1 cellular context compared by ENCODE assay signal in genomic region chr6:20657274-20657800, GRCh38.
TF ChIP-seq lines count a peak whose summit lies in the region.

No MANE protein-coding gene starts in this region.

TF ChIP-seq in K562, 482 proteins besides CTCF, POLR2A, EP300 and RAD21 (continued from another document):
- TF ChIP-seq CBX1 (IDR thresholded peaks at IDR 0.05; ENCODE audit: low read depth) (no peak), PBX2 (CRISPR knock-in tag; IDR thresholded peaks at IDR 0.05; ENCODE audit: low read depth) (no peak), PBX2 (tag; conservative IDR thresholded peaks at IDR 0.05; ENCODE audit: low read depth) (peak; percentile 25; the same call in 1 of the 2 replicates), ZNF143 (CRISPR knock-in tag; IDR thresholded peaks at IDR 0.05) (no peak), MAFG (tag; conservative IDR thresholded peaks at IDR 0.05) (no peak), PURB (CRISPR knock-in tag; IDR thresholded peaks at IDR 0.05; ENCODE audit: low read depth) (no peak), POLR2AphosphoS2 (IDR thresholded peaks at IDR 0.05; ENCODE audit: low read length) (no peak), CEBPG (CRISPR knock-in tag; IDR thresholded peaks at IDR 0.05) (no peak), CEBPG (tag; conservative IDR thresholded peaks at IDR 0.05 in 1 of 2, IDR thresholded peaks at IDR 0.05 in 1 of 2) (peak; percentile 39 to 72; a peak in 2 of 4 replicates), ZNF324 (CRISPR knock-in tag; IDR thresholded peaks at IDR 0.05) (no peak), SNIP1 (IDR thresholded peaks at IDR 0.05; ENCODE audit: low read depth) (no peak), ZNF263 (CRISPR knock-in tag; IDR thresholded peaks at IDR 0.05; ENCODE audit: borderline replicate concordance) (no peak), NR2C1 (IDR thresholded peaks at IDR 0.05) (no peak), NR2C1 (tag; IDR thresholded peaks at IDR 0.05) (no peak), TAF15 (IDR thresholded peaks at IDR 0.05; ENCODE audit: low read depth, low read length) (no peak), ZNF124 (CRISPR knock-in tag; IDR thresholded peaks at IDR 0.05) (no peak), CXXC5 (CRISPR knock-in tag; IDR thresholded peaks at IDR 0.05) (no peak)
TF ChIP-seq in K562: peak in this region for 4.
